ENCODE assay signal across 9 cellular contexts in the genomic region with DNA sequence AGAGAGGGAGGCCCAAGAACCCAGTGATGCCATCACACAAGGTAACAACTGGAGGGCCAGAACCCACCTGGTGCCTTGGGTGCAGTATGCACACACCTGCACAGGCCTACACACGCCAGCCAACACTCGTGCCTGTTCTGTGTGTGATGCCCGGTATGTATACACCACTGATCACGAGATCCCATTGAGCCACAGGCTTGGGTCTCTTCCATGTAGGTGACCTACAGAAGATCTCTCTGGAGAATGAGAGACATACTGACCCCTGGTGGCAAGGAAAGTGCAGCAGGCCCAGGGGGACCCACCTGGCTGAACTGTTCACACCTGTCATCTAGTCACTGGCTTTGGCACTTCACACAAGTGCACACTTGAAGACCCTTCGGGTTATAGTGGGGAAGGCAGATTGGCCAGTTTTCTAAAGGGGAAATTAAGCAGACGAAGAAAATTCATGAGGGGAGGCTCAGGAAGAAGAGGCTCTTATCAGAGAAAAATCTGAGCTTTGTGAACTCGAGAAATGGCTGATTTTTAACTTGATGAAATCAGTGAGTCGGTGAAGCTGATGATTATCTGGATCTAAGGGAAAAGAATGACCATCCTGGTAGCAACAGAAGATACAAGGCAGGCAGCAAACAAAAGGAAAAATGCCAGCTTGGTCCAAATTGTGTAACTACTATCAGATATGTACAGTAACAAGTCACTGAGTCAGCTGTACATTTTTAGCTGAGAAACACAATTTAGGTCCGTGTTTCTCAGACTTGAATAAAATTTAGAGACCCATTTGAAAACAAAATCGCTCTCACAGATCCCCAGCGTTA.
DNase-seq lines count a peak whose midpoint lies in the region; ATAC-seq, FAIRE-seq and TF ChIP-seq lines count a peak whose summit lies in the region.
"Had no signal": no experiment of that assay in that cellular context is flagged by ENCODE, and none has a peak within 500 bp of the region (broad histone marks: within the 10 kb centered on the region; RNA-seq: fewer than 3 reads in every experiment).

No MANE protein-coding gene starts in this region.

- peaks cover 0 to 4% of the 10 kb centered on the region in 2 donors for H3K4me1 Mint-ChIP-seq in stimulated activated naive B cell treated with anti-CD40 and anti-IgM and Interleukin-4, amounts not matched to agents 10 μg/mL and 1 μg/mL and 100 μg/mL, for 72 hours

- H3K4me3 ChIP-seq in kidney epithelial cell (ENCODE audit: low read depth, low read length) = no peak overlapping the region

- FAIRE-seq in frontal cortex (lab: Jason Lieb, UNC) = no peak

- no peak overlapping the region for H3K4me3 Mint-ChIP-seq in stimulated activated naive B cell treated with anti-CD40 and anti-IgM and Interleukin-4, amounts not matched to agents 10 μg/mL and 1 μg/mL and 100 μg/mL, for 72 hours
- H3K4me3 Mint-ChIP-seq: dendritic cell treated with granulocyte-macrophage colony-stimulating factor and Interleukin-4, amounts not matched to agents 40 ng/mL and 50 ng/mL, for 4 days had no signal

- ATAC-seq in HG03565 (IDR thresholded peaks at IDR 0.05; ENCODE audit: unreplicated experiment) = peak; percentile 61
- ATAC-seq in stimulated activated naive B cell treated with anti-CD40 and anti-IgM and Interleukin-4, amounts not matched to agents 10 μg/mL and 1 μg/mL and 100 μg/mL, for 72 hours (replicated peaks) = peak; percentile 71 to 78

- no peaks in the 10 kb centered on the region for H3K9me3 Mint-ChIP-seq in stimulated activated naive B cell treated with anti-CD40 and anti-IgM and Interleukin-4, amounts not matched to agents 10 μg/mL and 1 μg/mL and 100 μg/mL, for 72 hours
- H3K9me3 Mint-ChIP-seq: dendritic cell treated with granulocyte-macrophage colony-stimulating factor and Interleukin-4, amounts not matched to agents 40 ng/mL and 50 ng/mL, for 4 days had no signal

- DNase-seq in SKM-1 treated with dmso at 0.1 percent for 144 hours (lab: John Stamatoyannopoulos, UW; ENCODE audit: unreplicated experiment) (peak; percentile 12), SKM-1 (lab: John Stamatoyannopoulos, UW; ENCODE audit: unreplicated experiment) (no peak), RPMI7951 (ENCODE audit: low read depth) (peak; percentile 24), amniotic epithelial cell (ENCODE audit: low read depth) (peak; percentile 38), kidney epithelial cell (ENCODE audit: low read depth) (no peak), frontal cortex (ENCODE audit: low spot score in 2 of 2) (no peak)
- peak; percentile 30 for DNase-seq in stimulated activated naive B cell treated with anti-CD40 and anti-IgM and Interleukin-4, amounts not matched to agents 10 μg/mL and 1 μg/mL and 100 μg/mL, for 72 hours

- no peaks in the 10 kb centered on the region for H3K36me3 ChIP-seq in kidney epithelial cell (ENCODE audit: control insufficient read depth, insufficient read depth, low read length)

- peak; percentile 53 for TF ChIP-seq CTCF in kidney epithelial cell (IDR thresholded peaks at IDR 0.05; ENCODE audit: insufficient read depth, low read length, poor library complexity, severe bottlenecking)

- H3K27me3 ChIP-seq in kidney epithelial cell (ENCODE audit: control insufficient read depth, insufficient read depth, low read length) = no peaks in the 10 kb centered on the region

- H3K36me3 Mint-ChIP-seq in stimulated activated naive B cell treated with anti-CD40 and anti-IgM and Interleukin-4, amounts not matched to agents 10 μg/mL and 1 μg/mL and 100 μg/mL, for 72 hours = no peaks in the 10 kb centered on the region

- peaks cover 2 to 4% of the 10 kb centered on the region in 2 donors for H3K27me3 Mint-ChIP-seq in stimulated activated naive B cell treated with anti-CD40 and anti-IgM and Interleukin-4, amounts not matched to agents 10 μg/mL and 1 μg/mL and 100 μg/mL, for 72 hours
- H3K27me3 Mint-ChIP-seq: dendritic cell treated with granulocyte-macrophage colony-stimulating factor and Interleukin-4, amounts not matched to agents 40 ng/mL and 50 ng/mL, for 4 days had no signal

- no peak overlapping the region for H3K27ac Mint-ChIP-seq in stimulated activated naive B cell treated with anti-CD40 and anti-IgM and Interleukin-4, amounts not matched to agents 10 μg/mL and 1 μg/mL and 100 μg/mL, for 72 hours
- H3K27ac Mint-ChIP-seq: dendritic cell treated with granulocyte-macrophage colony-stimulating factor and Interleukin-4, amounts not matched to agents 40 ng/mL and 50 ng/mL, for 4 days had no signal

Comparison
In these comparisons a context has a peak if more than half of its experiments do, and no peak if none do; other contexts are left out.
1. DNase-seq: peak in SKM-1 treated with dmso at 0.1 percent for 144 hours (single experiment), RPMI7951 (single experiment), amniotic epithelial cell (single experiment) and stimulated activated naive B cell treated with anti-CD40 and anti-IgM and Interleukin-4, amounts not matched to agents 10 μg/mL and 1 μg/mL and 100 μg/mL, for 72 hours (single experiment); none in SKM-1 (single experiment), kidney epithelial cell (single experiment) and frontal cortex (0 of 2).